ENCODE assay signal across 11 cellular contexts in the genomic region with DNA sequence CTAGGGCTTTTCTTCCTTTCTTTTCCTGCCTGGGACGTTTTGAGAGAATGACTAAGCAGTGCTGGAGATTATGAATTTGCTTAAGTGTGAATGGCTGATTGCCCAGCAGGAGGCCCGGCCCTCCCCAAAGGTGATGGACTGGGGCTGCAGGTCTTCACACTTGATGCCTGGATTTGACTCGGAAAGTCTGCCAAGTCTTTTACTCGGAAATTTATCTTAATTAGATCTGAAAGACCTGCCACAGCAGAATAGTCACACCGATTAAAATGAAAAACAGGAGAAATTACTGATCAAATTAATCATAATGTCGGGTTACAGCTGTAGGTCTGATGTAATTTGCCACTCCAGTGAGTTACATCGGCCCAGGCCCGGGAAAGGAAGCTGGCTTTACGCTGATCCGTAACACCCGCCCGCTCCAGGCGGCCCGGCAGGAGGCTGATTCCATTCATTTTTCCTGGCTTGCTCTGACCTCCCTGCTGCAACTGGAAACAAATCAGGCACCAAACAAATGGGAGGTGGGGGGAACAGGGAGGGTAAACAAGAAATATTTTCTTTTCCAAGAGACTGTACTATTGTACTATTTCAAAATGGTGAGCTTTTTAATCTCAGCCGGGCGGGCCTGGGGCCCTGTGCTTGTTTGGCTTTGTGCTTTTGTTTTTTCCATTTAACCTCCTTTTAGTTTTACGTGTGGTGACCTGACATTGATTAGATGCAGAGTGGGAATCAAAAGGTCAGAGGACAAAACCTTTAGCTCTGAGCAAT.
DNase-seq lines count a peak whose midpoint lies in the region; ATAC-seq and TF ChIP-seq lines count a peak whose summit lies in the region.
"Had no signal": no experiment of that assay in that cellular context is flagged by ENCODE, and none has a peak within 500 bp of the region (broad histone marks: within the 10 kb centered on the region; RNA-seq: fewer than 3 reads in every experiment).

No MANE protein-coding gene starts in this region.

- CTCF ChIA-PET in activated CD4-positive, alpha-beta memory T cell treated with anti-CD3 and anti-CD28 coated beads, Interleukin-2, amount 10 ng/mL, durations not matched to agents 7 days and 5 days (lab: Charles Lee), result no interaction called here

- no peak for TF ChIP-seq CTCF in endodermal cell (conservative IDR thresholded peaks at IDR 0.05)
- TF ChIP-seq CTCF in mesothelial cell of epicardium (IDR thresholded peaks at IDR 0.05; ENCODE audit: unreplicated experiment), result no peak

- H3K9me3 ChIP-seq in endodermal cell (ENCODE audit: control insufficient read depth, low read length), result no peaks in the 10 kb centered on the region
- H3K9me3 ChIP-seq: Caco-2, mucosa of descending colon had no signal

- H3K4me1 Mint-ChIP-seq in endodermal cell (peaks cover 62% of the 10 kb centered on the region), mesothelial cell of epicardium (peaks cover 15% of the 10 kb centered on the region)
- H3K4me1 Mint-ChIP-seq in activated CD4-positive, alpha-beta memory T cell treated with anti-CD3 and anti-CD28 coated beads, Interleukin-2, amount 10 ng/mL, durations not matched to agents 7 days and 5 days, result peaks cover 4% of the 10 kb centered on the region

- peak overlapping the region; percentile 48 for H3K27ac ChIP-seq in endodermal cell (ENCODE audit: low read depth, low read length)

- H3K36me3 Mint-ChIP-seq in endodermal cell (ENCODE audit: low read depth) (no peaks in the 10 kb centered on the region), mesothelial cell of epicardium (no peaks in the 10 kb centered on the region)
- H3K36me3 Mint-ChIP-seq in activated CD4-positive, alpha-beta memory T cell treated with anti-CD3 and anti-CD28 coated beads, Interleukin-2, amount 10 ng/mL, durations not matched to agents 7 days and 5 days (ENCODE audit: low read depth), result no peaks in the 10 kb centered on the region

- H3K36me3 ChIP-seq in endodermal cell (ENCODE audit: control insufficient read depth, insufficient read depth, low read length), result no peaks in the 10 kb centered on the region

- H3K4me3 Mint-ChIP-seq in endodermal cell, result peak overlapping the region; percentile 40
- no peak overlapping the region for H3K4me3 Mint-ChIP-seq in mesothelial cell of epicardium
- no peak overlapping the region for H3K4me3 Mint-ChIP-seq in activated CD4-positive, alpha-beta memory T cell treated with anti-CD3 and anti-CD28 coated beads, Interleukin-2, amount 10 ng/mL, durations not matched to agents 7 days and 5 days
- H3K4me3 Mint-ChIP-seq: activated T-cell treated with anti-CD3 and anti-CD28 coated beads, Interleukin-2, amount 50 U/mL, for 72 hours had no signal

- peaks cover 18% of the 10 kb centered on the region for H3K4me1 ChIP-seq in endodermal cell (ENCODE audit: control insufficient read depth, insufficient read depth, low read length)
- H3K4me1 ChIP-seq: Caco-2 had no signal

- ATAC-seq in GM19463 (IDR thresholded peaks at IDR 0.05; ENCODE audit: unreplicated experiment) (no peak), GM19324 (IDR thresholded peaks at IDR 0.05; ENCODE audit: low FRiP score, unreplicated experiment) (no peak), HG02884 (IDR thresholded peaks at IDR 0.05; ENCODE audit: unreplicated experiment) (no peak)
- ATAC-seq: activated T-cell treated with anti-CD3 and anti-CD28 coated beads, Interleukin-2, amount 50 U/mL, for 72 hours; mucosa of descending colon had no signal

- H3K9me3 Mint-ChIP-seq in endodermal cell (no peaks in the 10 kb centered on the region), mesothelial cell of epicardium (no peaks in the 10 kb centered on the region)
- no peaks in the 10 kb centered on the region for H3K9me3 Mint-ChIP-seq in activated CD4-positive, alpha-beta memory T cell treated with anti-CD3 and anti-CD28 coated beads, Interleukin-2, amount 10 ng/mL, durations not matched to agents 7 days and 5 days
- H3K9me3 Mint-ChIP-seq: activated T-cell treated with anti-CD3 and anti-CD28 coated beads, Interleukin-2, amount 50 U/mL, for 72 hours had no signal

- peak overlapping the region; percentile 15 for H3K4me3 ChIP-seq in endodermal cell (ENCODE audit: low read length)
- H3K4me3 ChIP-seq: mucosa of descending colon had no signal

- in situ Hi-C loops in Caki2 (cut with HindIII; ENCODE audit: low pct_unique_long_range_greater_than_20kb, low sequenced_read_pairs), result no loop called here

- peak overlapping the region; percentile 30 for H3K9ac ChIP-seq in endodermal cell (ENCODE audit: extremely low read depth, low read length, poor library complexity, severe bottlenecking)

- WGBS in endodermal cell (ENCODE audit: insufficient coverage in 1 of 2, insufficient read length in 1 of 2), 2 experiments, result 0 to 9% methylated on average over 7 to 17 of the region's 17 CpGs

- DNase-seq in Caki2 (ENCODE audit: low read depth) (peak; percentile 94), NCI-H2227 (lab: John Stamatoyannopoulos, UW; ENCODE audit: unreplicated experiment) (peak; percentile 53), endodermal cell (peak; percentile 90), mesothelial cell of epicardium (ENCODE audit: low spot score in 2 of 2, unreplicated experiment in 2 of 2) (peak in 1 of 2 experiments; percentile 44)
- no peak for DNase-seq in activated CD4-positive, alpha-beta memory T cell treated with anti-CD3 and anti-CD28 coated beads, Interleukin-2, amount 10 ng/mL, durations not matched to agents 7 days and 5 days
- DNase-seq: activated T-cell treated with anti-CD3 and anti-CD28 coated beads, Interleukin-2, amount 50 U/mL, for 72 hours; Caco-2 had no signal

- peak overlapping the region; percentile 95 for H3K27ac Mint-ChIP-seq in endodermal cell
- peak overlapping the region; percentile 79 for H3K27ac Mint-ChIP-seq in mesothelial cell of epicardium
- H3K27ac Mint-ChIP-seq in activated CD4-positive, alpha-beta memory T cell treated with anti-CD3 and anti-CD28 coated beads, Interleukin-2, amount 10 ng/mL, durations not matched to agents 7 days and 5 days, result no peak overlapping the region

- H3K27me3 Mint-ChIP-seq in endodermal cell (ENCODE audit: insufficient read depth) (no peaks in the 10 kb centered on the region), mesothelial cell of epicardium (ENCODE audit: low read depth) (peaks cover 81% of the 10 kb centered on the region)
- H3K27me3 Mint-ChIP-seq in activated CD4-positive, alpha-beta memory T cell treated with anti-CD3 and anti-CD28 coated beads, Interleukin-2, amount 10 ng/mL, durations not matched to agents 7 days and 5 days, result no peaks in the 10 kb centered on the region

- H3K27me3 ChIP-seq in endodermal cell (ENCODE audit: control insufficient read depth, insufficient read depth, low read length, poor library complexity, severe bottlenecking), result no peaks in the 10 kb centered on the region

- POLR2A ChIA-PET in activated CD4-positive, alpha-beta memory T cell treated with anti-CD3 and anti-CD28 coated beads, Interleukin-2, amount 10 ng/mL, durations not matched to agents 7 days and 5 days (lab: Charles Lee), result no interaction called here
